ENCODE assay signal across 16 cellular contexts in the genomic region with DNA sequence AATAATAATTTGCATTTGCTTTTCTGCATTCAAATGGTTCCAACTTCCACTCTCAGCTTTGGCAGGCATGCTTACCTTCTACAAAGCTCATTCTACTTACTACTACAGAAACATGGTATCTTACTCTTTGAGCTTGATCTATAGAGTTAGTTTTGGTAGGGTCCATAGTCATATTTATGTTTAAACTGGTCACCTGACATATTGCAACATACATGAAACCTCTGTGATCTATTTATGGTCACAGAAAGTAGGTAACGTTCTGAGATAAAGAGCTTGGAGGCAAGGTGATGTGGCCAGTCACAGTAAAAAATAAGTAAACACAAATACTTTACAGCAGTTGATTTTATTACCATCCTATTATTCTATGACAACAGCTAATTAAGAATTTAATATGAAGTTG. TPM values are rescaled to one million over a fixed set of nuclear protein-coding genes. Genes with fewer than 3 reads are reported as not detected.
DNase-seq lines count a peak whose midpoint lies in the region; ATAC-seq and TF ChIP-seq lines count a peak whose summit lies in the region.
"Had no signal": no experiment of that assay in that cellular context is flagged by ENCODE, and none has a peak within 500 bp of the region (broad histone marks: within the 10 kb centered on the region; RNA-seq: fewer than 3 reads in every experiment).

No MANE protein-coding gene starts in this region.

- intact Hi-C loops in prostate gland (cut with DNase I), result loop anchor here (10.0 kb wide), 3 partner anchors 69 to 391 kb away; no protein-coding TSS in a partner anchor

- peaks cover 30% of the 10 kb centered on the region for H3K4me1 Mint-ChIP-seq in T-helper 2 cell treated with Interferon-gamma antibody and Interleukin-4, amounts not matched to agents 5 μg/mL and 100 μg/mL, for 36 hours (ENCODE audit: low read depth)
- peaks cover 52% of the 10 kb centered on the region for H3K4me1 Mint-ChIP-seq in WTC11

- H3K27ac Mint-ChIP-seq in T-helper 2 cell treated with Interferon-gamma antibody and Interleukin-4, amounts not matched to agents 5 μg/mL and 100 μg/mL, for 36 hours, result no peak overlapping the region
- H3K27ac Mint-ChIP-seq in WTC11, result no peak overlapping the region

- peaks cover 74% of the 10 kb centered on the region for H3K79me2 ChIP-seq in hepatocyte
- H3K79me2 ChIP-seq: parathyroid adenoma had no signal

- H3K27ac ChIP-seq in hepatocyte, result no peak overlapping the region
- no peak overlapping the region for H3K27ac ChIP-seq in thymus (ENCODE audit: low read depth)
- no peak overlapping the region for H3K27ac ChIP-seq in prostate gland
- H3K27ac ChIP-seq: parathyroid adenoma had no signal

- no peak for TF ChIP-seq CTCF in WTC11 (IDR thresholded peaks at IDR 0.05)
- TF ChIP-seq CTCF in hepatocyte (IDR thresholded peaks at IDR 0.05; ENCODE audit: poor library complexity), result no peak
- TF ChIP-seq CTCF in prostate gland (IDR thresholded peaks at IDR 0.05), result no peak

- H3K4me3 Mint-ChIP-seq in T-helper 2 cell treated with Interferon-gamma antibody and Interleukin-4, amounts not matched to agents 5 μg/mL and 100 μg/mL, for 36 hours, result peak overlapping the region; percentile 26
- peak overlapping the region; percentile 24; the same call in 1 of the 2 replicates for H3K4me3 Mint-ChIP-seq in WTC11

- no peaks in the 10 kb centered on the region for H3K9me3 ChIP-seq in hepatocyte (ENCODE audit: low read depth)
- H3K9me3 ChIP-seq in thymus (ENCODE audit: control insufficient read depth), result no peaks in the 10 kb centered on the region
- H3K9me3 ChIP-seq in prostate gland, result no peaks in the 10 kb centered on the region
- H3K9me3 ChIP-seq: gastroesophageal sphincter had no signal

- H3K27me3 ChIP-seq in hepatocyte (no peaks in the 10 kb centered on the region), thymus (ENCODE audit: control insufficient read depth, insufficient read depth) (no peaks in the 10 kb centered on the region), prostate gland (replicated peaks; ENCODE audit: insufficient read depth) (no peaks in the 10 kb centered on the region)
- H3K27me3 ChIP-seq: gastroesophageal sphincter had no signal

- H3K4me1 ChIP-seq in hepatocyte (ENCODE audit: insufficient read depth) (peaks cover 14% of the 10 kb centered on the region), thymus (ENCODE audit: control insufficient read depth, insufficient read depth, low read length) (peaks cover 5% of the 10 kb centered on the region), prostate gland (replicated peaks) (no peaks in the 10 kb centered on the region)

- peak overlapping the region; percentile 76 for H3K4me2 ChIP-seq in hepatocyte

- peaks cover 11% of the 10 kb centered on the region for H3K36me3 Mint-ChIP-seq in T-helper 2 cell treated with Interferon-gamma antibody and Interleukin-4, amounts not matched to agents 5 μg/mL and 100 μg/mL, for 36 hours (ENCODE audit: low read depth)
- H3K36me3 Mint-ChIP-seq in WTC11, result peaks cover 15% of the 10 kb centered on the region

- WGBS in hepatocyte (ENCODE audit: low lambda C conversion rate, missing lambda C conversion rate), result 38% methylated on average over 1 of the region's 1 CpG
- WGBS in thymus, result 11% methylated on average over 1 of the region's 1 CpG
- WGBS in prostate gland, result 25% methylated on average over 1 of the region's 1 CpG

- no peaks in the 10 kb centered on the region for H4K20me1 ChIP-seq in hepatocyte (ENCODE audit: insufficient read depth, poor library complexity, severe bottlenecking)

- CTCF ChIA-PET in WTC11 (lab: Charles Lee), result no interaction called here

- H3K36me3 ChIP-seq in hepatocyte (replicated peaks; ENCODE audit: insufficient read depth, low read depth) (no peaks in the 10 kb centered on the region), thymus (ENCODE audit: control insufficient read depth, insufficient read depth) (peaks cover 7% of the 10 kb centered on the region), prostate gland (no peaks in the 10 kb centered on the region)
- H3K36me3 ChIP-seq: gastroesophageal sphincter had no signal

- H3K9me2 ChIP-seq in hepatocyte (replicated peaks; ENCODE audit: insufficient read depth), result no peaks in the 10 kb centered on the region

- POLR2A ChIA-PET in WTC11 (lab: Charles Lee), result no interaction called here

- H3K4me3 ChIP-seq in hepatocyte (no peak overlapping the region), thymus (ENCODE audit: low read length) (peak overlapping the region; percentile 18), prostate gland (no peak overlapping the region)
- H3K4me3 ChIP-seq: gastroesophageal sphincter had no signal

- DNase-seq in T-helper 2 cell treated with Interferon-gamma antibody and Interleukin-4, amounts not matched to agents 5 μg/mL and 100 μg/mL, for 36 hours (ENCODE audit: low spot score), result no peak
- no peak for DNase-seq in T-helper 2 cell
- DNase-seq in WTC11 (ENCODE audit: low spot score), result no peak
- no peak for DNase-seq in hepatocyte (ENCODE audit: low spot score)
- DNase-seq in Ammon's horn (ENCODE audit: low spot score), result no peak
- DNase-seq in prostate gland (ENCODE audit: low spot score), result no peak
- no peak for DNase-seq in NCI-H345 treated with DMSO at 0.1 percent for 48 hours (lab: John Stamatoyannopoulos, UW; ENCODE audit: unreplicated experiment)
- DNase-seq: 8988T; activated CD4-positive, alpha-beta T cell treated with anti-CD3 and anti-CD28 coated beads for 1 hour; activated naive CD4-positive, alpha-beta T cell treated with anti-CD3 and anti-CD28 coated beads, Interleukin-2, amount 50 U/mL, for 16 hours; effector memory CD4-positive, alpha-beta T cell; mesendoderm; NCI-H2081 had no signal

- ATAC-seq in WTC11, result no peak
- ATAC-seq: gastroesophageal sphincter had no signal

- no peak for TF ChIP-seq POLR2A in prostate gland (IDR thresholded peaks at IDR 0.05)

- H3K9me3 Mint-ChIP-seq in T-helper 2 cell treated with Interferon-gamma antibody and Interleukin-4, amounts not matched to agents 5 μg/mL and 100 μg/mL, for 36 hours, result no peaks in the 10 kb centered on the region
- no peaks in the 10 kb centered on the region for H3K9me3 Mint-ChIP-seq in WTC11

- H2AFZ ChIP-seq in hepatocyte, result no peak overlapping the region
- H2AFZ ChIP-seq: parathyroid adenoma had no signal

- no peaks in the 10 kb centered on the region for H3K27me3 Mint-ChIP-seq in T-helper 2 cell treated with Interferon-gamma antibody and Interleukin-4, amounts not matched to agents 5 μg/mL and 100 μg/mL, for 36 hours (ENCODE audit: low read depth)
- no peaks in the 10 kb centered on the region for H3K27me3 Mint-ChIP-seq in WTC11 (ENCODE audit: low read depth)

TF ChIP-seq in WTC11, 78 proteins besides CTCF, POLR2A, EP300 and RAD21 (continues in another document):
- TF ChIP-seq CBFB (CRISPR knock-in tag; IDR thresholded peaks at IDR 0.05; ENCODE audit: low read depth) (no peak), ZNF263 (CRISPR knock-in tag; IDR thresholded peaks at IDR 0.05; ENCODE audit: low read depth) (no peak), PRRX2 (CRISPR knock-in tag; IDR thresholded peaks at IDR 0.05) (no peak), ATF1 (CRISPR knock-in tag; IDR thresholded peaks at IDR 0.05) (no peak)
- TF ChIP-seq, protein P1, sequence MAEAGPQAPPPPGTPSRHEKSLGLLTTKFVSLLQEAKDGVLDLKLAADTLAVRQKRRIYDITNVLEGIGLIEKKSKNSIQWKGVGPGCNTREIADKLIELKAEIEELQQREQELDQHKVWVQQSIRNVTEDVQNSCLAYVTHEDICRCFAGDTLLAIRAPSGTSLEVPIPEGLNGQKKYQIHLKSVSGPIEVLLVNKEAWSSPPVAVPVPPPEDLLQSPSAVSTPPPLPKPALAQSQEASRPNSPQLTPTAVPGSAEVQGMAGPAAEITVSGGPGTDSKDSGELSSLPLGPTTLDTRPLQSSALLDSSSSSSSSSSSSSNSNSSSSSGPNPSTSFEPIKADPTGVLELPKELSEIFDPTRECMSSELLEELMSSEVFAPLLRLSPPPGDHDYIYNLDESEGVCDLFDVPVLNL (CRISPR knock-in tag; IDR thresholded peaks at IDR 0.05; ENCODE audit: borderline replicate concordance, low read depth), result no peak
- TF ChIP-seq, protein P2, sequence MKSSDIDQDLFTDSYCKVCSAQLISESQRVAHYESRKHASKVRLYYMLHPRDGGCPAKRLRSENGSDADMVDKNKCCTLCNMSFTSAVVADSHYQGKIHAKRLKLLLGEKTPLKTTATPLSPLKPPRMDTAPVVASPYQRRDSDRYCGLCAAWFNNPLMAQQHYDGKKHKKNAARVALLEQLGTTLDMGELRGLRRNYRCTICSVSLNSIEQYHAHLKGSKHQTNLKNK (CRISPR knock-in tag; IDR thresholded peaks at IDR 0.05), result no peak
- TF ChIP-seq, protein P3, sequence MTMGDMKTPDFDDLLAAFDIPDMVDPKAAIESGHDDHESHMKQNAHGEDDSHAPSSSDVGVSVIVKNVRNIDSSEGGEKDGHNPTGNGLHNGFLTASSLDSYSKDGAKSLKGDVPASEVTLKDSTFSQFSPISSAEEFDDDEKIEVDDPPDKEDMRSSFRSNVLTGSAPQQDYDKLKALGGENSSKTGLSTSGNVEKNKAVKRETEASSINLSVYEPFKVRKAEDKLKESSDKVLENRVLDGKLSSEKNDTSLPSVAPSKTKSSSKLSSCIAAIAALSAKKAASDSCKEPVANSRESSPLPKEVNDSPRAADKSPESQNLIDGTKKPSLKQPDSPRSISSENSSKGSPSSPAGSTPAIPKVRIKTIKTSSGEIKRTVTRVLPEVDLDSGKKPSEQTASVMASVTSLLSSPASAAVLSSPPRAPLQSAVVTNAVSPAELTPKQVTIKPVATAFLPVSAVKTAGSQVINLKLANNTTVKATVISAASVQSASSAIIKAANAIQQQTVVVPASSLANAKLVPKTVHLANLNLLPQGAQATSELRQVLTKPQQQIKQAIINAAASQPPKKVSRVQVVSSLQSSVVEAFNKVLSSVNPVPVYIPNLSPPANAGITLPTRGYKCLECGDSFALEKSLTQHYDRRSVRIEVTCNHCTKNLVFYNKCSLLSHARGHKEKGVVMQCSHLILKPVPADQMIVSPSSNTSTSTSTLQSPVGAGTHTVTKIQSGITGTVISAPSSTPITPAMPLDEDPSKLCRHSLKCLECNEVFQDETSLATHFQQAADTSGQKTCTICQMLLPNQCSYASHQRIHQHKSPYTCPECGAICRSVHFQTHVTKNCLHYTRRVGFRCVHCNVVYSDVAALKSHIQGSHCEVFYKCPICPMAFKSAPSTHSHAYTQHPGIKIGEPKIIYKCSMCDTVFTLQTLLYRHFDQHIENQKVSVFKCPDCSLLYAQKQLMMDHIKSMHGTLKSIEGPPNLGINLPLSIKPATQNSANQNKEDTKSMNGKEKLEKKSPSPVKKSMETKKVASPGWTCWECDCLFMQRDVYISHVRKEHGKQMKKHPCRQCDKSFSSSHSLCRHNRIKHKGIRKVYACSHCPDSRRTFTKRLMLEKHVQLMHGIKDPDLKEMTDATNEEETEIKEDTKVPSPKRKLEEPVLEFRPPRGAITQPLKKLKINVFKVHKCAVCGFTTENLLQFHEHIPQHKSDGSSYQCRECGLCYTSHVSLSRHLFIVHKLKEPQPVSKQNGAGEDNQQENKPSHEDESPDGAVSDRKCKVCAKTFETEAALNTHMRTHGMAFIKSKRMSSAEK (CRISPR knock-in tag; IDR thresholded peaks at IDR 0.05; ENCODE audit: borderline replicate concordance), result no peak

RNA-seq across cellular contexts. Expression of a gene that starts 2.8 kb away (rescaled TPM):
- total RNA-seq in WTC11 (2021) (160 to 172 TPM (median 168 TPM) in 3 replicates), hepatocyte (263 and 294 TPM in 2 replicates), prostate gland (10 to 100 TPM in 1 of 2 donors, 1 to 10 TPM in 1; 7.6 to 28.2 TPM)
- polyA plus RNA-seq in hepatocyte (148 and 177 TPM in 2 replicates), thymus (76.6 TPM)
